13 cellular contexts compared by ENCODE assay signal in genomic region chr12:96093543-96094196, GRCh38. TPM values are rescaled to one million over a fixed set of nuclear protein-coding genes. Genes with fewer than 3 reads are reported as not detected.
DNase-seq lines count a peak whose midpoint lies in the region; ATAC-seq and TF ChIP-seq lines count a peak whose summit lies in the region.
"Had no signal": no experiment of that assay in that cellular context is flagged by ENCODE, and none has a peak within 500 bp of the region (broad histone marks: within the 10 kb centered on the region; RNA-seq: fewer than 3 reads in every experiment).

No MANE protein-coding gene starts in this region.

- H3K4me1 ChIP-seq in CD4-positive, CD25-positive, alpha-beta regulatory T cell (ENCODE audit: control insufficient read depth, insufficient read depth, low read length, poor library complexity, severe bottlenecking), result peaks cover 50% of the 10 kb centered on the region
- H3K4me1 ChIP-seq: BE2C had no signal

- no peak for TF ChIP-seq CTCF in 22Rv1 (IDR thresholded peaks at IDR 0.05)

- peaks cover 21 to 60% (median 42%) of the 10 kb centered on the region in 4 donors for H3K4me1 Mint-ChIP-seq in CD4-positive, CD25-positive, alpha-beta regulatory T cell

- no peak for ATAC-seq in CD4-positive, CD25-positive, alpha-beta regulatory T cell (ENCODE audit: low read depth in 2 of 2)
- ATAC-seq in esophagus mucosa, result peak; percentile 68
- ATAC-seq in GM18873 (IDR thresholded peaks at IDR 0.05; ENCODE audit: low FRiP score, unreplicated experiment), result no peak

- H3K36me3 ChIP-seq in CD4-positive, CD25-positive, alpha-beta regulatory T cell (ENCODE audit: control insufficient read depth, insufficient read depth, low read length), result no peaks in the 10 kb centered on the region
- H3K36me3 ChIP-seq: BE2C, ovary had no signal

- H3K27ac ChIP-seq in 22Rv1, result peak overlapping the region; percentile 66
- H3K27ac ChIP-seq in CD4-positive, CD25-positive, alpha-beta regulatory T cell (ENCODE audit: insufficient read depth, low read length, poor library complexity, severe bottlenecking), result no peak overlapping the region
- H3K27ac ChIP-seq: ovary had no signal

- H3K27me3 ChIP-seq in CD4-positive, CD25-positive, alpha-beta regulatory T cell (ENCODE audit: control insufficient read depth, insufficient read depth, low read length), result no peaks in the 10 kb centered on the region
- H3K27me3 ChIP-seq: BE2C, ovary had no signal

- peak overlapping the region; percentile 51 for H3K4me3 ChIP-seq in CD4-positive, CD25-positive, alpha-beta regulatory T cell (ENCODE audit: low read depth, low read length)
- H3K4me3 ChIP-seq: ovary had no signal

- peak overlapping the region; percentile 59 to 69 (median 64) for H3K4me3 Mint-ChIP-seq in CD4-positive, CD25-positive, alpha-beta regulatory T cell
- H3K4me3 Mint-ChIP-seq: mesothelial cell of epicardium had no signal

- H3K9me3 Mint-ChIP-seq in CD4-positive, CD25-positive, alpha-beta regulatory T cell, result peaks cover 0 to 14% (median 7%) of the 10 kb centered on the region in 7 donors

- peak overlapping the region; percentile 84 to 93 (median 90) for H3K27ac Mint-ChIP-seq in CD4-positive, CD25-positive, alpha-beta regulatory T cell
- H3K27ac Mint-ChIP-seq: mesothelial cell of epicardium had no signal

- H3K27me3 Mint-ChIP-seq in CD4-positive, CD25-positive, alpha-beta regulatory T cell, result no peaks in the 10 kb centered on the region

- H3K36me3 Mint-ChIP-seq in CD4-positive, CD25-positive, alpha-beta regulatory T cell, result peaks cover 3% of the 10 kb centered on the region
- H3K36me3 Mint-ChIP-seq: mesothelial cell of epicardium had no signal

- H3K9me3 ChIP-seq in CD4-positive, CD25-positive, alpha-beta regulatory T cell (ENCODE audit: control insufficient read depth in 2 of 2, low read length in 2 of 2), result peaks cover 4 to 11% of the 10 kb centered on the region in 2 experiments
- H3K9me3 ChIP-seq: BE2C, ovary had no signal

- no peak for DNase-seq in CD4-positive, CD25-positive, alpha-beta regulatory T cell
- peak; percentile 81 for DNase-seq in NCI-H748 (lab: John Stamatoyannopoulos, UW; ENCODE audit: unreplicated experiment)
- DNase-seq in NCI-H524 treated with DMSO at 0.1 percent for 48 hours (lab: John Stamatoyannopoulos, UW), result no peak
- no peak for DNase-seq in SIG-M5 treated with dmso at 0.1 percent for 504 hours (lab: John Stamatoyannopoulos, UW; ENCODE audit: unreplicated experiment)
- DNase-seq: activated naive CD4-positive, alpha-beta T cell treated with Interleukin-2 at 50 U/mL for 16 hours; Karpas-422; ovary; small intestine had no signal

RNA-seq across cellular contexts. Expression of gene LTA4H, which starts 58.3 kb away (rescaled TPM):
- 38.1 TPM for total RNA-seq in CD4-positive, CD25-positive, alpha-beta regulatory T cell
- 10 to 100 TPM; 63.0 to 79.1 (median 71.3) TPM for polyA plus RNA-seq in CD4-positive, CD25-positive, alpha-beta regulatory T cell
- total RNA-seq in esophagus mucosa, result 137 TPM
